Comparison of ENCODE assay signal across 1 cellular context in genomic region chr17:5111402-5112204, GRCh38.
A peak's percentile ranks its signal among the peaks of the same experiment; 100 is the strongest.
TF ChIP-seq lines count a peak whose summit lies in the region.

ZNF232 (minus strand) TSS chr17:5111878; CDS start chr17:5111822, 56 bp downstream.

TF ChIP-seq in K562, 482 proteins besides CTCF, POLR2A, EP300 and RAD21 (continued from another document and continues in another):
- TF ChIP-seq CREB3 (tag; conservative IDR thresholded peaks at IDR 0.05; ENCODE audit: low read depth) (no peak), ZNF57 (CRISPR knock-in tag; IDR thresholded peaks at IDR 0.05) (no peak), MBD2 (IDR thresholded peaks at IDR 0.05; ENCODE audit: borderline replicate concordance, low read depth) (peak; percentile 35; the same call in 1 of the 2 replicates), FOXK2 (conservative IDR thresholded peaks at IDR 0.05 in 1 of 2, IDR thresholded peaks at IDR 0.05 in 1 of 2; ENCODE audit: low read depth in 2 of 2) (no peak), HBP1 (CRISPR knock-in tag; IDR thresholded peaks at IDR 0.05) (no peak), BRD4 (IDR thresholded peaks at IDR 0.05) (no peak), TFAM (CRISPR knock-in tag; conservative IDR thresholded peaks at IDR 0.05) (no peak), MBD1 (CRISPR knock-in tag; IDR thresholded peaks at IDR 0.05) (no peak), SUPT5H (IDR thresholded peaks at IDR 0.05) (peak; percentile 65), RBM15 (IDR thresholded peaks at IDR 0.05; ENCODE audit: insufficient read depth, low read length) (no peak), ZNF589 (CRISPR knock-in tag; IDR thresholded peaks at IDR 0.05; ENCODE audit: low read depth) (no peak), ESRRA (IDR thresholded peaks at IDR 0.05; ENCODE audit: borderline replicate concordance, low read depth) (0 out of 2 replicates have a peak, but pooled peaks have one; percentile 9), RHOXF2B (CRISPR knock-in tag; conservative IDR thresholded peaks at IDR 0.05) (no peak), ILK (tag; IDR thresholded peaks at IDR 0.05; ENCODE audit: borderline replicate concordance, low read depth) (no peak), ZNF318 (IDR thresholded peaks at IDR 0.05; ENCODE audit: borderline replicate concordance in 1 of 2, low read depth in 1 of 2) (no peak), MTA2 (IDR thresholded peaks at IDR 0.05; ENCODE audit: low read depth) (no peak), CTBP1 (IDR thresholded peaks at IDR 0.05; ENCODE audit: borderline replicate concordance) (peak; percentile 52; the same call in 1 of the 2 replicates), AFF1 (IDR thresholded peaks at IDR 0.05; ENCODE audit: low read depth in 1 of 2, partially characterized antibody in 2 of 2) (peak in 1 of 2 experiments; percentile 92), KDM4B (IDR thresholded peaks at IDR 0.05; ENCODE audit: borderline replicate concordance in 2 of 2, low read depth in 1 of 2) (no peak), CBX3 (IDR thresholded peaks at IDR 0.05; ENCODE audit: borderline replicate concordance in 1 of 2, low read length in 2 of 2) (no peak), BCL6 (CRISPR knock-in tag; IDR thresholded peaks at IDR 0.05) (no peak), CUX1 (CRISPR knock-in tag; IDR thresholded peaks at IDR 0.05) (no peak), MXD1 (CRISPR knock-in tag; IDR thresholded peaks at IDR 0.05; ENCODE audit: borderline replicate concordance, poor library complexity, severe bottlenecking) (no peak), ZNF140 (CRISPR knock-in tag; IDR thresholded peaks at IDR 0.05) (no peak), ZNF79 (CRISPR knock-in tag; IDR thresholded peaks at IDR 0.05; ENCODE audit: low read depth) (no peak), PHTF2 (CRISPR knock-in tag; IDR thresholded peaks at IDR 0.05) (no peak), CHCHD3 (CRISPR knock-in tag; IDR thresholded peaks at IDR 0.05) (no peak), FOXJ2 (tag; IDR thresholded peaks at IDR 0.05) (0 out of 2 replicates have a peak, but pooled peaks have one; percentile 44)
